In genomic region chr19:48858984-48859710, GRCh38 we compare ENCODE assay signal across 7 cellular contexts. TPM values are rescaled to one million over a fixed set of nuclear protein-coding genes. Genes with fewer than 3 reads are reported as not detected.
DNase-seq lines count a peak whose midpoint lies in the region; ATAC-seq lines count a peak whose summit lies in the region.

No MANE protein-coding gene starts in this region.

- peak; percentile 76 to 78 for DNase-seq in activated CD4-positive, alpha-beta T cell treated with anti-CD3 and anti-CD28 coated beads for 4 hours
- DNase-seq in stimulated activated CD8-positive, alpha-beta memory T cell treated with anti-CD3 and anti-CD28 coated beads, Interleukin-15, amount 100 ng/mL, for 1 hour (ENCODE audit: low read depth) = peak; percentile 70
- no peak for DNase-seq in NCI-H2196 treated with DMSO at 0.1 percent for 48 hours (lab: John Stamatoyannopoulos, UW; ENCODE audit: unreplicated experiment)
- DNase-seq in NCI-H526 (lab: John Stamatoyannopoulos, UW) = no peak
- no peak for DNase-seq in mesenteric fat pad (ENCODE audit: low spot score)

- ATAC-seq in HG02623 (IDR thresholded peaks at IDR 0.05; ENCODE audit: unreplicated experiment) (peak; percentile 65), esophagus mucosa (peak; percentile 44)

RNA-seq across cellular contexts. Expression of gene PLEKHA4, which starts 9.3 kb away (rescaled TPM):
- total RNA-seq in esophagus mucosa (8.1 TPM), mesenteric fat pad (44.9 TPM)

RNA-seq across cellular contexts. Expression of gene PPP1R15A, which starts 13.1 kb away (rescaled TPM):
- total RNA-seq in esophagus mucosa (30.0 TPM), mesenteric fat pad (152 TPM)

RNA-seq across cellular contexts. Expression of gene HSD17B14, which starts 22.9 kb away (rescaled TPM):
- total RNA-seq in esophagus mucosa (0.40 TPM), mesenteric fat pad (9.4 TPM)

RNA-seq across cellular contexts. Expression of gene TULP2, which starts 39.4 kb away (rescaled TPM):
- total RNA-seq in esophagus mucosa = 0.24 TPM
- not detected for total RNA-seq in mesenteric fat pad

RNA-seq across cellular contexts. Expression of gene NUCB1, which starts 41.0 kb away (rescaled TPM):
- total RNA-seq in esophagus mucosa (104 TPM), mesenteric fat pad (304 TPM)

Comparison
In these comparisons a context has a peak if more than half of its experiments do, and no peak if none do; other contexts are left out.
1. DNase-seq: peak in activated CD4-positive, alpha-beta T cell treated with anti-CD3 and anti-CD28 coated beads for 4 hours (2 of 2) and stimulated activated CD8-positive, alpha-beta memory T cell treated with anti-CD3 and anti-CD28 coated beads, Interleukin-15, amount 100 ng/mL, for 1 hour (single experiment); none in NCI-H2196 treated with DMSO at 0.1 percent for 48 hours (single experiment), NCI-H526 (0 of 2) and mesenteric fat pad (single experiment).